In the genomic region with DNA sequence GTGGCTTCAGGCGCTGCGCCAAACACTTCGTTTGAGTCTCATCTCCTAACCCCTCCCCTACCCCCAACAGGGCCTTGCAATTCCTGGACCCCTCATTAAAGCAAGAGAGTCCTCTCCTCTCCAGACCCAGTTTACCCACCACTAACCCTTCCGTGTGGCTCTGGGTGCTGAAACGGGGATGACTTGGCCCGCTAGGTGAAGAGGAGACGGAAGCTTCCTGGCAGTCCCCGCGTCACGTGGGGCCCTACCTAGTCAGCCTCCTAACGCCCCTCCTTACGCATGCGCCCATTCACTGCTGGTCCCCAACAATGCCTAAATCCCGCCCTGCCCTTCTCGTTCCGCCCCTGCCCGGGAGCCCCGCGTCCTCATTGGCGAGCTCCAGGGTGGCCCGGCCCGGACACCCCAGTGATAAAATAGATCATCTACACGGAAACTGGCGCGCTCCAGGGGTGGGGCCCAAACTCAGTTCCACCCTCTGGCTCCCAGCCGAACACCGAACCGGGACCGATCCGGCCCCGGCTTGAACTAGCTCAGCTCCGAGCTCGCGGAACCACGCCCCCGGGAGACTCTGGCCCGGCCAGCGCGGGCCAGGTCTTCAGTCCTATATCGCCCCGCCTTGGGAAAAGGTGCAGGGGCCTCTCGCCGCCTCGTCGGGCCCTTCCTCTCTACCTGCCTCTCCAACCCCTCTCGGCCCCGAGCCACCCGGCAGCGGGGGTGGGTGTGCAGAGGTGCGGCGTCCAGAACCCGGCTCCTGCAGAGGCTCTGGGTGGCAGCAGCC, we compare ENCODE assay signal across 1 cellular context.
A peak's percentile ranks its signal among the peaks of the same experiment; 100 is the strongest.
TF ChIP-seq lines count a peak whose summit lies in the region.

A gene with protein sequence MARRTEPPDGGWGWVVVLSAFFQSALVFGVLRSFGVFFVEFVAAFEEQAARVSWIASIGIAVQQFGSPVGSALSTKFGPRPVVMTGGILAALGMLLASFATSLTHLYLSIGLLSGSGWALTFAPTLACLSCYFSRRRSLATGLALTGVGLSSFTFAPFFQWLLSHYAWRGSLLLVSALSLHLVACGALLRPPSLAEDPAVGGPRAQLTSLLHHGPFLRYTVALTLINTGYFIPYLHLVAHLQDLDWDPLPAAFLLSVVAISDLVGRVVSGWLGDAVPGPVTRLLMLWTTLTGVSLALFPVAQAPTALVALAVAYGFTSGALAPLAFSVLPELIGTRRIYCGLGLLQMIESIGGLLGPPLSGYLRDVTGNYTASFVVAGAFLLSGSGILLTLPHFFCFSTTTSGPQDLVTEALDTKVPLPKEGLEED (plus strand): TSS at position 425 of the 778 bp plus-strand sequence. CDS start 368 bp downstream, outside the sequence.

TF ChIP-seq in GM12878, 131 proteins besides CTCF, POLR2A, EP300 and RAD21 (continued from another document and continues in another):
- TF ChIP-seq RUNX3 (IDR thresholded peaks at IDR 0.05; ENCODE audit: low read length) (no peak), CEBPB (IDR thresholded peaks at IDR 0.05; ENCODE audit: borderline replicate concordance in 1 of 2, low read depth in 2 of 2, low read length in 2 of 2) (no peak), DPF2 (IDR thresholded peaks at IDR 0.05) (no peak; the same call in 1 of the 2 replicates), IKZF2 (IDR thresholded peaks at IDR 0.05) (peak in 1 of 2 experiments; percentile 2; a peak in 1 of 4 replicates), PAX8 (IDR thresholded peaks at IDR 0.05) (no peak), WRNIP1 (IDR thresholded peaks at IDR 0.05; ENCODE audit: borderline replicate concordance, low read depth, low read length) (no peak; the same call in 1 of the 2 replicates), TARDBP (IDR thresholded peaks at IDR 0.05; ENCODE audit: borderline replicate concordance) (0 out of 2 replicates have a peak, but pooled peaks have one; percentile 52), ZZZ3 (IDR thresholded peaks at IDR 0.05; ENCODE audit: control insufficient read depth, insufficient read length, low read depth) (no peak), KDM1A (IDR thresholded peaks at IDR 0.05; ENCODE audit: borderline replicate concordance) (no peak), HDGF (IDR thresholded peaks at IDR 0.05) (peak; percentile 74; the same call in 1 of the 2 replicates), CREM (IDR thresholded peaks at IDR 0.05; ENCODE audit: low read depth) (peak; percentile 35; the same call in 1 of the 2 replicates), SIN3A (IDR thresholded peaks at IDR 0.05; ENCODE audit: low read depth, low read length) (no peak; the same call in 1 of the 2 replicates), MYC (IDR thresholded peaks at IDR 0.05; ENCODE audit: insufficient read depth, insufficient read length, insufficient replicate concordance, low read length, severe bottlenecking) (peak; percentile 36), EED (IDR thresholded peaks at IDR 0.05; ENCODE audit: low read depth) (no peak), KAT2A (conservative IDR thresholded peaks at IDR 0.05; ENCODE audit: control insufficient read depth, low read depth, low read length) (no peak), BACH1 (IDR thresholded peaks at IDR 0.05; ENCODE audit: borderline replicate concordance) (0 out of 2 replicates have a peak, but pooled peaks have one; percentile 37), BCL11A (IDR thresholded peaks at IDR 0.05; ENCODE audit: low read depth, low read length) (no peak), ZBED1 (IDR thresholded peaks at IDR 0.05; ENCODE audit: borderline replicate concordance) (0 out of 2 replicates have a peak, but pooled peaks have one; percentile 43), TCF12 (IDR thresholded peaks at IDR 0.05; ENCODE audit: low read depth, low read length) (0 out of 2 replicates have a peak, but pooled peaks have one; percentile 10), IRF4 (IDR thresholded peaks at IDR 0.05; ENCODE audit: low read depth, low read length) (no peak), TCF3 (IDR thresholded peaks at IDR 0.05; ENCODE audit: borderline replicate concordance, insufficient read depth, low read depth, low read length) (no peak), NR2F1 (conservative IDR thresholded peaks at IDR 0.05) (no peak), NR2C1 (IDR thresholded peaks at IDR 0.05) (no peak), CBX5 (IDR thresholded peaks at IDR 0.05; ENCODE audit: low read depth) (no peak), RCOR1 (conservative IDR thresholded peaks at IDR 0.05; ENCODE audit: low read depth, low read length) (no peak), NRF1 (conservative IDR thresholded peaks at IDR 0.05; ENCODE audit: low read depth, low read length) (peak; percentile 80), CBFB (IDR thresholded peaks at IDR 0.05; ENCODE audit: low read depth) (peak; percentile 85; the same call in 1 of the 2 replicates), STAT3 (IDR thresholded peaks at IDR 0.05; ENCODE audit: low read depth, low read length) (no peak), CBX3 (IDR thresholded peaks at IDR 0.05; ENCODE audit: borderline replicate concordance, low read depth) (no peak), YBX1 (IDR thresholded peaks at IDR 0.05) (no peak), YY1 (IDR thresholded peaks at IDR 0.05; ENCODE audit: low read depth, low read length) (no peak; the same call in 1 of the 2 replicates), POLR2AphosphoS5 (IDR thresholded peaks at IDR 0.05; ENCODE audit: low read length) (peak; percentile 97), ESRRA (IDR thresholded peaks at IDR 0.05; ENCODE audit: low read length) (no peak), BMI1 (IDR thresholded peaks at IDR 0.05; ENCODE audit: borderline replicate concordance) (no peak), GABPA (IDR thresholded peaks at IDR 0.05; ENCODE audit: low read depth) (no peak), SREBF1 (IDR thresholded peaks at IDR 0.05; ENCODE audit: low read length) (no peak), FOXM1 (IDR thresholded peaks at IDR 0.05; ENCODE audit: low read depth, low read length) (no peak), HDAC2 (IDR thresholded peaks at IDR 0.05) (no peak)
- TF ChIP-seq, protein P1, sequence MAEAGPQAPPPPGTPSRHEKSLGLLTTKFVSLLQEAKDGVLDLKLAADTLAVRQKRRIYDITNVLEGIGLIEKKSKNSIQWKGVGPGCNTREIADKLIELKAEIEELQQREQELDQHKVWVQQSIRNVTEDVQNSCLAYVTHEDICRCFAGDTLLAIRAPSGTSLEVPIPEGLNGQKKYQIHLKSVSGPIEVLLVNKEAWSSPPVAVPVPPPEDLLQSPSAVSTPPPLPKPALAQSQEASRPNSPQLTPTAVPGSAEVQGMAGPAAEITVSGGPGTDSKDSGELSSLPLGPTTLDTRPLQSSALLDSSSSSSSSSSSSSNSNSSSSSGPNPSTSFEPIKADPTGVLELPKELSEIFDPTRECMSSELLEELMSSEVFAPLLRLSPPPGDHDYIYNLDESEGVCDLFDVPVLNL (IDR thresholded peaks at IDR 0.05; ENCODE audit: low read depth, low read length), result no peak; the same call in 1 of the 2 replicates
- TF ChIP-seq, protein P2, sequence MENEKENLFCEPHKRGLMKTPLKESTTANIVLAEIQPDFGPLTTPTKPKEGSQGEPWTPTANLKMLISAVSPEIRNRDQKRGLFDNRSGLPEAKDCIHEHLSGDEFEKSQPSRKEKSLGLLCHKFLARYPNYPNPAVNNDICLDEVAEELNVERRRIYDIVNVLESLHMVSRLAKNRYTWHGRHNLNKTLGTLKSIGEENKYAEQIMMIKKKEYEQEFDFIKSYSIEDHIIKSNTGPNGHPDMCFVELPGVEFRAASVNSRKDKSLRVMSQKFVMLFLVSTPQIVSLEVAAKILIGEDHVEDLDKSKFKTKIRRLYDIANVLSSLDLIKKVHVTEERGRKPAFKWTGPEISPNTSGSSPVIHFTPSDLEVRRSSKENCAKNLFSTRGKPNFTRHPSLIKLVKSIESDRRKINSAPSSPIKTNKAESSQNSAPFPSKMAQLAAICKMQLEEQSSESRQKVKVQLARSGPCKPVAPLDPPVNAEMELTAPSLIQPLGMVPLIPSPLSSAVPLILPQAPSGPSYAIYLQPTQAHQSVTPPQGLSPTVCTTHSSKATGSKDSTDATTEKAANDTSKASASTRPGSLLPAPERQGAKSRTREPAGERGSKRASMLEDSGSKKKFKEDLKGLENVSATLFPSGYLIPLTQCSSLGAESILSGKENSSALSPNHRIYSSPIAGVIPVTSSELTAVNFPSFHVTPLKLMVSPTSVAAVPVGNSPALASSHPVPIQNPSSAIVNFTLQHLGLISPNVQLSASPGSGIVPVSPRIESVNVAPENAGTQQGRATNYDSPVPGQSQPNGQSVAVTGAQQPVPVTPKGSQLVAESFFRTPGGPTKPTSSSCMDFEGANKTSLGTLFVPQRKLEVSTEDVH (IDR thresholded peaks at IDR 0.05; ENCODE audit: low read depth, partially characterized antibody), result no peak
- TF ChIP-seq, protein P3, sequence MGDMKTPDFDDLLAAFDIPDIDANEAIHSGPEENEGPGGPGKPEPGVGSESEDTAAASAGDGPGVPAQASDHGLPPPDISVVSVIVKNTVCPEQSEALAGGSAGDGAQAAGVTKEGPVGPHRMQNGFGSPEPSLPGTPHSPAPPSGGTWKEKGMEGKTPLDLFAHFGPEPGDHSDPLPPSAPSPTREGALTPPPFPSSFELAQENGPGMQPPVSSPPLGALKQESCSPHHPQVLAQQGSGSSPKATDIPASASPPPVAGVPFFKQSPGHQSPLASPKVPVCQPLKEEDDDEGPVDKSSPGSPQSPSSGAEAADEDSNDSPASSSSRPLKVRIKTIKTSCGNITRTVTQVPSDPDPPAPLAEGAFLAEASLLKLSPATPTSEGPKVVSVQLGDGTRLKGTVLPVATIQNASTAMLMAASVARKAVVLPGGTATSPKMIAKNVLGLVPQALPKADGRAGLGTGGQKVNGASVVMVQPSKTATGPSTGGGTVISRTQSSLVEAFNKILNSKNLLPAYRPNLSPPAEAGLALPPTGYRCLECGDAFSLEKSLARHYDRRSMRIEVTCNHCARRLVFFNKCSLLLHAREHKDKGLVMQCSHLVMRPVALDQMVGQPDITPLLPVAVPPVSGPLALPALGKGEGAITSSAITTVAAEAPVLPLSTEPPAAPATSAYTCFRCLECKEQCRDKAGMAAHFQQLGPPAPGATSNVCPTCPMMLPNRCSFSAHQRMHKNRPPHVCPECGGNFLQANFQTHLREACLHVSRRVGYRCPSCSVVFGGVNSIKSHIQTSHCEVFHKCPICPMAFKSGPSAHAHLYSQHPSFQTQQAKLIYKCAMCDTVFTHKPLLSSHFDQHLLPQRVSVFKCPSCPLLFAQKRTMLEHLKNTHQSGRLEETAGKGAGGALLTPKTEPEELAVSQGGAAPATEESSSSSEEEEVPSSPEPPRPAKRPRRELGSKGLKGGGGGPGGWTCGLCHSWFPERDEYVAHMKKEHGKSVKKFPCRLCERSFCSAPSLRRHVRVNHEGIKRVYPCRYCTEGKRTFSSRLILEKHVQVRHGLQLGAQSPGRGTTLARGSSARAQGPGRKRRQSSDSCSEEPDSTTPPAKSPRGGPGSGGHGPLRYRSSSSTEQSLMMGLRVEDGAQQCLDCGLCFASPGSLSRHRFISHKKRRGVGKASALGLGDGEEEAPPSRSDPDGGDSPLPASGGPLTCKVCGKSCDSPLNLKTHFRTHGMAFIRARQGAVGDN (IDR thresholded peaks at IDR 0.05), result peak; percentile 70
- TF ChIP-seq, protein P4, sequence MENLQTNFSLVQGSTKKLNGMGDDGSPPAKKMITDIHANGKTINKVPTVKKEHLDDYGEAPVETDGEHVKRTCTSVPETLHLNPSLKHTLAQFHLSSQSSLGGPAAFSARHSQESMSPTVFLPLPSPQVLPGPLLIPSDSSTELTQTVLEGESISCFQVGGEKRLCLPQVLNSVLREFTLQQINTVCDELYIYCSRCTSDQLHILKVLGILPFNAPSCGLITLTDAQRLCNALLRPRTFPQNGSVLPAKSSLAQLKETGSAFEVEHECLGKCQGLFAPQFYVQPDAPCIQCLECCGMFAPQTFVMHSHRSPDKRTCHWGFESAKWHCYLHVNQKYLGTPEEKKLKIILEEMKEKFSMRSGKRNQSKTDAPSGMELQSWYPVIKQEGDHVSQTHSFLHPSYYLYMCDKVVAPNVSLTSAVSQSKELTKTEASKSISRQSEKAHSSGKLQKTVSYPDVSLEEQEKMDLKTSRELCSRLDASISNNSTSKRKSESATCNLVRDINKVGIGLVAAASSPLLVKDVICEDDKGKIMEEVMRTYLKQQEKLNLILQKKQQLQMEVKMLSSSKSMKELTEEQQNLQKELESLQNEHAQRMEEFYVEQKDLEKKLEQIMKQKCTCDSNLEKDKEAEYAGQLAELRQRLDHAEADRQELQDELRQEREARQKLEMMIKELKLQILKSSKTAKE (IDR thresholded peaks at IDR 0.05; ENCODE audit: low read depth, poor library complexity, severe bottlenecking), result no peak
- TF ChIP-seq, protein P5, sequence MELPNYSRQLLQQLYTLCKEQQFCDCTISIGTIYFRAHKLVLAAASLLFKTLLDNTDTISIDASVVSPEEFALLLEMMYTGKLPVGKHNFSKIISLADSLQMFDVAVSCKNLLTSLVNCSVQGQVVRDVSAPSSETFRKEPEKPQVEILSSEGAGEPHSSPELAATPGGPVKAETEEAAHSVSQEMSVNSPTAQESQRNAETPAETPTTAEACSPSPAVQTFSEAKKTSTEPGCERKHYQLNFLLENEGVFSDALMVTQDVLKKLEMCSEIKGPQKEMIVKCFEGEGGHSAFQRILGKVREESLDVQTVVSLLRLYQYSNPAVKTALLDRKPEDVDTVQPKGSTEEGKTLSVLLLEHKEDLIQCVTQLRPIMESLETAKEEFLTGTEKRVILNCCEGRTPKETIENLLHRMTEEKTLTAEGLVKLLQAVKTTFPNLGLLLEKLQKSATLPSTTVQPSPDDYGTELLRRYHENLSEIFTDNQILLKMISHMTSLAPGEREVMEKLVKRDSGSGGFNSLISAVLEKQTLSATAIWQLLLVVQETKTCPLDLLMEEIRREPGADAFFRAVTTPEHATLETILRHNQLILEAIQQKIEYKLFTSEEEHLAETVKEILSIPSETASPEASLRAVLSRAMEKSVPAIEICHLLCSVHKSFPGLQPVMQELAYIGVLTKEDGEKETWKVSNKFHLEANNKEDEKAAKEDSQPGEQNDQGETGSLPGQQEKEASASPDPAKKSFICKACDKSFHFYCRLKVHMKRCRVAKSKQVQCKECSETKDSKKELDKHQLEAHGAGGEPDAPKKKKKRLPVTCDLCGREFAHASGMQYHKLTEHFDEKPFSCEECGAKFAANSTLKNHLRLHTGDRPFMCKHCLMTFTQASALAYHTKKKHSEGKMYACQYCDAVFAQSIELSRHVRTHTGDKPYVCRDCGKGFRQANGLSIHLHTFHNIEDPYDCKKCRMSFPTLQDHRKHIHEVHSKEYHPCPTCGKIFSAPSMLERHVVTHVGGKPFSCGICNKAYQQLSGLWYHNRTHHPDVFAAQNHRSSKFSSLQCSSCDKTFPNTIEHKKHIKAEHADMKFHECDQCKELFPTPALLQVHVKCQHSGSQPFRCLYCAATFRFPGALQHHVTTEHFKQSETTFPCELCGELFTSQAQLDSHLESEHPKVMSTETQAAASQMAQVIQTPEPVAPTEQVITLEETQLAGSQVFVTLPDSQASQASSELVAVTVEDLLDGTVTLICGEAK (IDR thresholded peaks at IDR 0.05; ENCODE audit: borderline replicate concordance), result no peak
- TF ChIP-seq, protein P6, sequence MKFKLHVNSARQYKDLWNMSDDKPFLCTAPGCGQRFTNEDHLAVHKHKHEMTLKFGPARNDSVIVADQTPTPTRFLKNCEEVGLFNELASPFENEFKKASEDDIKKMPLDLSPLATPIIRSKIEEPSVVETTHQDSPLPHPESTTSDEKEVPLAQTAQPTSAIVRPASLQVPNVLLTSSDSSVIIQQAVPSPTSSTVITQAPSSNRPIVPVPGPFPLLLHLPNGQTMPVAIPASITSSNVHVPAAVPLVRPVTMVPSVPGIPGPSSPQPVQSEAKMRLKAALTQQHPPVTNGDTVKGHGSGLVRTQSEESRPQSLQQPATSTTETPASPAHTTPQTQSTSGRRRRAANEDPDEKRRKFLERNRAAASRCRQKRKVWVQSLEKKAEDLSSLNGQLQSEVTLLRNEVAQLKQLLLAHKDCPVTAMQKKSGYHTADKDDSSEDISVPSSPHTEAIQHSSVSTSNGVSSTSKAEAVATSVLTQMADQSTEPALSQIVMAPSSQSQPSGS (IDR thresholded peaks at IDR 0.05; ENCODE audit: low read length), result no peak
